Comparison of ENCODE assay signal across 22 cellular contexts in the genomic region with DNA sequence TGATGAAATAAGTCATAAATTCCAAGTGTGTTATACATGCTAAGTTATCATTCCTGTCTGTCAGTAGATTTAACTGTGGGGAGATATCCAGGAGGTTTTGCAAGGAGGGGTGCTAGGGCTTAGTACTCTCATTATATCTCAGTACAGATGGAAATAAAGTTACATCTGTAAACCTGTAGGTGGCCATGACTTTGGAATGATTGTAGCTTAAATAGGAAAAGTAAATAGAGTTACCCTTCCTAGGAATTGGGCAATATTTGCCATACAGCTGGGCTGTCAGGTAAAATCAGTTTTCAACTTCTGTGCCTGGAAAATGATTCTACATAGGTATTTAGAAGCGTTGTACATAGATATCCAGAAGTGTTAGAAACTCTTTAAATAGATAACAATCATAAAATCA. TPM values are rescaled to one million over a fixed set of nuclear protein-coding genes. Genes with fewer than 3 reads are reported as not detected.
"Had no signal": no experiment of that assay in that cellular context is flagged by ENCODE, and none has a peak within 500 bp of the region (broad histone marks: within the 10 kb centered on the region; RNA-seq: fewer than 3 reads in every experiment).

No MANE protein-coding gene starts in this region.

- H3K4me3 ChIP-seq: left ventricle myocardium inferior, neural progenitor cell, ovary, smooth muscle cell, testis had no signal

- H3K9me3 Mint-ChIP-seq: activated naive CD8-positive, alpha-beta T cell treated with anti-CD3 and anti-CD28 coated beads, Interleukin-2, amount 10 ng/mL, durations not matched to agents 7 days and 5 days; effector memory CD8-positive, alpha-beta T cell; neural progenitor cell; stimulated activated effector memory CD8-positive, alpha-beta T cell treated with anti-CD3 and anti-CD28 coated beads, Interleukin-12 subunit alpha, Interleukin-12 subunit beta, amount 100 ng/mL, for 72 hours had no signal

- H3K27ac ChIP-seq: foreskin keratinocyte, left ventricle myocardium inferior, neural progenitor cell, ovary, testis had no signal

- H3K4me3 Mint-ChIP-seq: activated naive CD8-positive, alpha-beta T cell treated with anti-CD3 and anti-CD28 coated beads, Interleukin-2, amount 10 ng/mL, durations not matched to agents 7 days and 5 days; effector memory CD8-positive, alpha-beta T cell; naive B cell; neural progenitor cell; stimulated activated effector memory CD8-positive, alpha-beta T cell treated with anti-CD3 and anti-CD28 coated beads, Interleukin-12 subunit alpha, Interleukin-12 subunit beta, amount 100 ng/mL, for 72 hours had no signal

- H3K27ac Mint-ChIP-seq: activated naive CD8-positive, alpha-beta T cell treated with anti-CD3 and anti-CD28 coated beads, Interleukin-2, amount 10 ng/mL, durations not matched to agents 7 days and 5 days; effector memory CD8-positive, alpha-beta T cell; naive B cell; neural progenitor cell; stimulated activated effector memory CD8-positive, alpha-beta T cell treated with anti-CD3 and anti-CD28 coated beads, Interleukin-12 subunit alpha, Interleukin-12 subunit beta, amount 100 ng/mL, for 72 hours had no signal

- H3K4me2 ChIP-seq: neural progenitor cell, smooth muscle cell had no signal

- H2AFZ ChIP-seq: neural progenitor cell had no signal

- ATAC-seq: effector memory CD8-positive, alpha-beta T cell; foreskin keratinocyte; sciatic nerve; stimulated activated effector memory CD8-positive, alpha-beta T cell treated with anti-CD3 and anti-CD28 coated beads, Interleukin-12 subunit alpha, Interleukin-12 subunit beta, amount 100 ng/mL, for 72 hours had no signal

- H3K36me3 Mint-ChIP-seq: activated naive CD8-positive, alpha-beta T cell treated with anti-CD3 and anti-CD28 coated beads, Interleukin-2, amount 10 ng/mL, durations not matched to agents 7 days and 5 days; neural progenitor cell; stimulated activated effector memory CD8-positive, alpha-beta T cell treated with anti-CD3 and anti-CD28 coated beads, Interleukin-12 subunit alpha, Interleukin-12 subunit beta, amount 100 ng/mL, for 72 hours had no signal

- DNase-seq: activated CD4-positive, alpha-beta T cell treated with anti-CD3 and anti-CD28 coated beads, Interleukin-2, amount 50 U/mL, for 4 hours; activated naive CD4-positive, alpha-beta T cell; activated naive CD8-positive, alpha-beta T cell treated with anti-CD3 and anti-CD28 coated beads, Interleukin-2, amount 10 ng/mL, durations not matched to agents 7 days and 5 days; activated T-cell treated with anti-CD3 and anti-CD28 coated beads for 4 hours; amygdala; caudate nucleus; effector memory CD8-positive, alpha-beta T cell; foreskin keratinocyte; kidney; left ventricle myocardium inferior; naive B cell; ovary; stimulated activated CD4-positive, alpha-beta T cell treated with anti-CD3 and anti-CD28 coated beads, Interleukin-4, amount 100 ng/mL, for 1 hour; testis had no signal

- H3K9ac ChIP-seq: neural progenitor cell had no signal

- H3K9me3 ChIP-seq: ovary, testis had no signal

- H3K4me1 Mint-ChIP-seq: activated naive CD8-positive, alpha-beta T cell treated with anti-CD3 and anti-CD28 coated beads, Interleukin-2, amount 10 ng/mL, durations not matched to agents 7 days and 5 days; naive B cell; stimulated activated effector memory CD8-positive, alpha-beta T cell treated with anti-CD3 and anti-CD28 coated beads, Interleukin-12 subunit alpha, Interleukin-12 subunit beta, amount 100 ng/mL, for 72 hours had no signal

- H3K27me3 ChIP-seq: neural progenitor cell, ovary, testis had no signal

- H3K4me1 ChIP-seq: foreskin keratinocyte, left ventricle myocardium inferior, testis had no signal

- H3K36me3 ChIP-seq: left ventricle myocardium inferior, neural progenitor cell, ovary had no signal

RNA-seq across cellular contexts. Expression of a gene that starts 19.8 kb away (rescaled TPM):
- total RNA-seq: activated naive CD8-positive, alpha-beta T cell treated with anti-CD3 and anti-CD28 coated beads, Interleukin-2, amount 10 ng/mL, durations not matched to agents 7 days and 5 days; dermis microvascular lymphatic vessel endothelial cell; epithelial cell of proximal tubule; foreskin keratinocyte; left ventricle myocardium inferior; sciatic nerve; T-helper 2 cell treated with Interferon-gamma antibody and Interleukin-4, amounts not matched to agents 100 ng/mL and 5 ng/mL, for 36 hours; ureter had no signal
